ENCODE assay signal across 8 cellular contexts in genomic region chr3:161508852-161509477, GRCh38. TPM values are rescaled to one million over a fixed set of nuclear protein-coding genes. Genes with fewer than 3 reads are reported as not detected.
DNase-seq lines count a peak whose midpoint lies in the region; ATAC-seq, FAIRE-seq and TF ChIP-seq lines count a peak whose summit lies in the region.

No MANE protein-coding gene starts in this region.

- DNase-seq in AG20443 (ENCODE audit: low spot score) (peak; percentile 14), RWPE2 (ENCODE audit: low spot score) (no peak), neural progenitor cell (ENCODE audit: low spot score) (no peak), frontal cortex (ENCODE audit: low spot score in 2 of 2) (no peak), dedifferentiated amniotic fluid mesenchymal stem cell (ENCODE audit: extremely low spot score) (no peak)
- DNase-seq in stimulated activated naive CD4-positive, alpha-beta T cell (lab: John Stamatoyannopoulos, UW) = no peak

- H3K36me3 Mint-ChIP-seq in neural progenitor cell = no peaks in the 10 kb centered on the region

- ATAC-seq in GM19351 (IDR thresholded peaks at IDR 0.05; ENCODE audit: unreplicated experiment) (peak; percentile 86), HG03378 (IDR thresholded peaks at IDR 0.05; ENCODE audit: unreplicated experiment) (peak; percentile 79), RWPE2 (ENCODE audit: low read depth) (no peak)

- H3K36me3 ChIP-seq in RWPE2 (ENCODE audit: low read depth) (no peaks in the 10 kb centered on the region), neural progenitor cell (no peaks in the 10 kb centered on the region)

- H3K27ac ChIP-seq in RWPE2 (ENCODE audit: poor library complexity, severe bottlenecking) (no peak overlapping the region), neural progenitor cell (no peak overlapping the region)

- no peaks in the 10 kb centered on the region for H3K4me1 Mint-ChIP-seq in neural progenitor cell

- no peaks in the 10 kb centered on the region for H3K9me3 Mint-ChIP-seq in neural progenitor cell

- H4K20me1 ChIP-seq in neural progenitor cell (ENCODE audit: low read depth) = no peaks in the 10 kb centered on the region

- no peak overlapping the region for H3K9ac ChIP-seq in neural progenitor cell

- no peak overlapping the region for H3K4me2 ChIP-seq in neural progenitor cell

- H3K4me3 Mint-ChIP-seq in neural progenitor cell = no peak overlapping the region

- no peaks in the 10 kb centered on the region for H3K79me2 ChIP-seq in neural progenitor cell (ENCODE audit: low read depth)

- no peak overlapping the region for H3K27ac Mint-ChIP-seq in neural progenitor cell

- no peaks in the 10 kb centered on the region for H3F3A ChIP-seq in neural progenitor cell (ENCODE audit: low read depth)

- no peaks in the 10 kb centered on the region for H3K4me1 ChIP-seq in RWPE2 (ENCODE audit: insufficient read depth, poor library complexity, severe bottlenecking)
- H3K4me1 ChIP-seq in neural progenitor cell = no peaks in the 10 kb centered on the region

- no peak for FAIRE-seq in frontal cortex (lab: Jason Lieb, UNC)

- H3K9me3 ChIP-seq in RWPE2 (ENCODE audit: severe bottlenecking) (no peaks in the 10 kb centered on the region), neural progenitor cell (ENCODE audit: low read depth) (no peaks in the 10 kb centered on the region)

- no peaks in the 10 kb centered on the region for H3K27me3 ChIP-seq in RWPE2 (ENCODE audit: insufficient read depth, poor library complexity, severe bottlenecking)
- H3K27me3 ChIP-seq in neural progenitor cell = no peaks in the 10 kb centered on the region

- no peaks in the 10 kb centered on the region for H3K27me3 Mint-ChIP-seq in neural progenitor cell (ENCODE audit: insufficient read depth, low read depth)

- TF ChIP-seq CTCF in RWPE2 (IDR thresholded peaks at IDR 0.05; ENCODE audit: poor library complexity, severe bottlenecking) (peak; percentile 59), neural progenitor cell (IDR thresholded peaks at IDR 0.05) (peak; percentile 56)

- H2AFZ ChIP-seq in neural progenitor cell (replicated peaks) = no peak overlapping the region

- H3K4me3 ChIP-seq in RWPE2 (ENCODE audit: severe bottlenecking) (no peak overlapping the region), neural progenitor cell (no peak overlapping the region)

RNA-seq across cellular contexts. Expression of gene OTOL1, which starts 12.4 kb away (rescaled TPM):
- not detected in 2 replicates for total RNA-seq in neural progenitor cell (ENCODE audit: low replicate concordance)
- 0.41 TPM for total RNA-seq in frontal cortex
